ENCODE assay signal across 27 cellular contexts in the genomic region with DNA sequence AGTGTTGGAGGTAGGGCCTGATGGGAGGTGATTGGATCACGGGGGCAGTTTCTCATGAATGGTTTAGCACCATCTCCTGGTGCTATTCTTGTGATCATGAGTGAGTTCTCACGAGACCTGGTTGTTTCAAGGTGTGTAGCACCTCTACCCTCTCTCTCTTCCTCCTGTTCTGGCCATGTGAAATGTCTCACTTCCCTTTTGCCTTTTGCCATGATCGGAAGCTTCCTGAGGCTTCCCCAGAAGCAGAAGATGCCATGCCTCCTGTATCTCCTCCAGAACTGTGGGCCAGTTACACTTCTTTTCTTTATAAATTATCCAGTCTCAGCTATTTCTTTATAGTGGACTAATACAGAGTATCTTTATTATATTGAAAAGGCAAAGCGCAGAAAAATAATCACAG.
"Had no signal": no experiment of that assay in that cellular context is flagged by ENCODE, and none has a peak within 500 bp of the region (broad histone marks: within the 10 kb centered on the region; RNA-seq: fewer than 3 reads in every experiment).

No MANE protein-coding gene starts in this region.

- H3K9me3 ChIP-seq: left lung, ovary, stomach, testis, thyroid gland, transverse colon, upper lobe of left lung, vagina had no signal

- H3K27me3 ChIP-seq: left lung, ovary, stomach, testis, thyroid gland, transverse colon, upper lobe of left lung, vagina had no signal

- H3K36me3 ChIP-seq: left lung, ovary, vagina had no signal

- H3K27ac ChIP-seq: left lung, ovary, skin epidermis, stomach, testis, thyroid gland, transverse colon, upper lobe of left lung, vagina had no signal

- FAIRE-seq: islet of Langerhans, kidney had no signal

- H3K36me3 Mint-ChIP-seq: naive B cell; natural killer cell; stimulated activated naive B cell treated with anti-CD40 and anti-IgM and Interleukin-4, amounts not matched to agents 10 μg/mL and 1 μg/mL and 100 μg/mL, for 72 hours had no signal

- H3K27me3 Mint-ChIP-seq: progenitor cell of endocrine pancreas had no signal

- H3K4me1 ChIP-seq: left lung, stomach, testis, thyroid gland, transverse colon, upper lobe of left lung, vagina had no signal

- H3K9me3 Mint-ChIP-seq: natural killer cell had no signal

- ATAC-seq: left colon; left lung; natural killer cell; right cardiac atrium; sciatic nerve; stimulated activated naive B cell treated with anti-CD40 and anti-IgM and Interleukin-4, amounts not matched to agents 10 μg/mL and 1 μg/mL and 100 μg/mL, for 72 hours; stimulated activated naive CD8-positive, alpha-beta T cell treated with anti-CD3 and anti-CD28 coated beads, Interleukin-15, Interleukin-2, amounts not matched to agents 100 U/mL and 50 U/mL, for 24 hours had no signal

- H3K4me3 ChIP-seq: left lung, lung, ovary, skin epidermis, stomach, testis, thyroid gland, transverse colon, upper lobe of left lung, vagina had no signal

- H3K4me3 Mint-ChIP-seq: mesothelial cell of epicardium; naive B cell; natural killer cell; stimulated activated naive B cell treated with anti-CD40 and anti-IgM and Interleukin-4, amounts not matched to agents 10 μg/mL and 1 μg/mL and 100 μg/mL, for 72 hours had no signal

- H3K27ac Mint-ChIP-seq: mesothelial cell of epicardium; naive B cell; natural killer cell; stimulated activated naive B cell treated with anti-CD40 and anti-IgM and Interleukin-4, amounts not matched to agents 10 μg/mL and 1 μg/mL and 100 μg/mL, for 72 hours had no signal

- DNase-seq: hippocampal formation; kidney; left colon; left lung; mesendoderm; naive B cell; natural killer cell; ovary; right cardiac atrium; stimulated activated CD4-positive, alpha-beta T cell treated with anti-CD3 and anti-CD28 coated beads, Interleukin-12 subunit alpha, Interleukin-12 subunit beta, amount 100 ng/mL, for 4 hours; stimulated activated CD4-positive, alpha-beta T cell treated with anti-CD3 and anti-CD28 coated beads, Interleukin-15, amount 100 ng/mL, for 24 hours; stimulated activated CD4-positive, alpha-beta T cell treated with anti-CD3 and anti-CD28 coated beads, Interleukin-2, amount 100 ng/mL, for 24 hours; stimulated activated CD4-positive, alpha-beta T cell treated with anti-CD3 and anti-CD28 coated beads, Interleukin-4, amount 100 ng/mL, for 1 hour; stimulated activated naive B cell treated with anti-CD40 and anti-IgM and Interleukin-4, amounts not matched to agents 10 μg/mL and 1 μg/mL and 100 μg/mL, for 72 hours; stimulated activated naive CD8-positive, alpha-beta T cell treated with anti-CD3 and anti-CD28 coated beads, Interleukin-15, Interleukin-2, amounts not matched to agents 100 U/mL and 50 U/mL, for 24 hours; stomach; testis; thyroid gland; transverse colon; upper lobe of left lung had no signal

- H3K4me1 Mint-ChIP-seq: mesothelial cell of epicardium; naive B cell; natural killer cell; stimulated activated naive B cell treated with anti-CD40 and anti-IgM and Interleukin-4, amounts not matched to agents 10 μg/mL and 1 μg/mL and 100 μg/mL, for 72 hours had no signal
